In genomic region chr2:237940828-237941227, GRCh38 we compare ENCODE assay signal across 17 cellular contexts. TPM values are rescaled to one million over a fixed set of nuclear protein-coding genes. Genes with fewer than 3 reads are reported as not detected.
DNase-seq lines count a peak whose midpoint lies in the region; ATAC-seq and FAIRE-seq lines count a peak whose summit lies in the region.
"Had no signal": no experiment of that assay in that cellular context is flagged by ENCODE, and none has a peak within 500 bp of the region (broad histone marks: within the 10 kb centered on the region; RNA-seq: fewer than 3 reads in every experiment).

No MANE protein-coding gene starts in this region.

- CTCF ChIA-PET in activated CD4-positive, alpha-beta memory T cell treated with anti-CD3 and anti-CD28 coated beads for 36 hours (lab: Charles Lee), result interaction anchor here (1.1 kb wide), 1 partner anchor 17 kb away, joined by 3 read pairs; no protein-coding TSS in a partner anchor

- intact Hi-C loops in activated CD4-positive, alpha-beta memory T cell treated with anti-CD3 and anti-CD28 coated beads for 36 hours (cut with micrococcal nuclease), result no loop called here

- ATAC-seq in stimulated activated naive CD8-positive, alpha-beta T cell treated with anti-CD3 and anti-CD28 coated beads, Interleukin-15, amount 100 ng/mL, for 72 hours, result no peak
- no peak for ATAC-seq in stimulated activated naive CD8-positive, alpha-beta T cell treated with anti-CD3 and anti-CD28 coated beads, Interleukin-15, Interleukin-2, amounts not matched to agents 100 U/mL and 50 U/mL, for 24 hours
- ATAC-seq: A549; CD8-positive, alpha-beta T cell; HepG2 had no signal

- H3K9me3 Mint-ChIP-seq in stimulated activated naive CD8-positive, alpha-beta T cell treated with anti-CD3 and anti-CD28 coated beads, Interleukin-15, amount 100 ng/mL, for 72 hours, result peaks cover 8 to 19% of the 10 kb centered on the region in 2 donors
- peaks cover 12% of the 10 kb centered on the region for H3K9me3 Mint-ChIP-seq in activated CD4-positive, alpha-beta memory T cell treated with anti-CD3 and anti-CD28 coated beads for 36 hours

- no peak overlapping the region for H3K4me3 Mint-ChIP-seq in stimulated activated naive CD8-positive, alpha-beta T cell treated with anti-CD3 and anti-CD28 coated beads, Interleukin-15, amount 100 ng/mL, for 72 hours
- H3K4me3 Mint-ChIP-seq in activated CD4-positive, alpha-beta memory T cell treated with anti-CD3 and anti-CD28 coated beads for 36 hours, result no peak overlapping the region
- H3K4me3 Mint-ChIP-seq: HFFc6 had no signal

- no peak for FAIRE-seq in RCC 7860 (lab: Jason Lieb, UNC)
- FAIRE-seq: A549, HepG2 had no signal

- H3K36me3 Mint-ChIP-seq in activated CD4-positive, alpha-beta memory T cell treated with anti-CD3 and anti-CD28 coated beads for 36 hours, result peaks cover 12% of the 10 kb centered on the region
- H3K36me3 Mint-ChIP-seq: CD8-positive, alpha-beta T cell had no signal

- no peaks in the 10 kb centered on the region for H3K27me3 Mint-ChIP-seq in stimulated activated naive CD8-positive, alpha-beta T cell treated with anti-CD3 and anti-CD28 coated beads, Interleukin-15, amount 100 ng/mL, for 72 hours
- no peaks in the 10 kb centered on the region for H3K27me3 Mint-ChIP-seq in activated CD4-positive, alpha-beta memory T cell treated with anti-CD3 and anti-CD28 coated beads for 36 hours

- POLR2A ChIA-PET in activated CD4-positive, alpha-beta memory T cell treated with anti-CD3 and anti-CD28 coated beads for 36 hours (lab: Charles Lee), result no interaction called here

- peak overlapping the region; percentile 23 to 31 for H3K27ac Mint-ChIP-seq in stimulated activated naive CD8-positive, alpha-beta T cell treated with anti-CD3 and anti-CD28 coated beads, Interleukin-15, amount 100 ng/mL, for 72 hours
- peak overlapping the region; percentile 29 for H3K27ac Mint-ChIP-seq in activated CD4-positive, alpha-beta memory T cell treated with anti-CD3 and anti-CD28 coated beads for 36 hours
- H3K27ac Mint-ChIP-seq: HFFc6 had no signal

- no peak for DNase-seq in stimulated activated naive CD8-positive, alpha-beta T cell treated with anti-CD3 and anti-CD28 coated beads, Interleukin-15, amount 100 ng/mL, for 72 hours
- no peak for DNase-seq in stimulated activated naive CD8-positive, alpha-beta T cell treated with anti-CD3 and anti-CD28 coated beads, Interleukin-15, Interleukin-2, amounts not matched to agents 100 U/mL and 50 U/mL, for 24 hours
- DNase-seq in activated CD4-positive, alpha-beta memory T cell treated with anti-CD3 and anti-CD28 coated beads for 36 hours, result no peak
- DNase-seq in islet precursor cell (peak; percentile 37), DMS 273 treated with DMSO at 0.1 percent for 48 hours (lab: John Stamatoyannopoulos, UW) (no peak), RCC 7860 (ENCODE audit: low spot score) (no peak), cortex of kidney (lab: John Stamatoyannopoulos, UW) (no peak)
- DNase-seq in stimulated activated CD4-positive, alpha-beta T cell treated with anti-CD3 and anti-CD28 coated beads, Interleukin-15, amount 100 ng/mL, for 24 hours, result no peak
- DNase-seq: CD8-positive, alpha-beta T cell; GOT3; HFFc6; Kasumi-1; NCI-H1930; NCI-H2171; SHP77 treated with DMSO at 0.1 percent for 48 hours had no signal

- peaks cover 41% of the 10 kb centered on the region for H3K4me1 Mint-ChIP-seq in stimulated activated naive CD8-positive, alpha-beta T cell treated with anti-CD3 and anti-CD28 coated beads, Interleukin-15, amount 100 ng/mL, for 72 hours
- H3K4me1 Mint-ChIP-seq in activated CD4-positive, alpha-beta memory T cell treated with anti-CD3 and anti-CD28 coated beads for 36 hours (ENCODE audit: low read depth), result peaks cover 43% of the 10 kb centered on the region

RNA-seq across cellular contexts. Expression of gene UBE2F, which starts 26.0 kb away (rescaled TPM):
- 10 to 100 TPM; 50.7 to 52.9 TPM for total RNA-seq in activated CD4-positive, alpha-beta memory T cell treated with anti-CD3 and anti-CD28 coated beads for 36 hours
